In genomic region chr15:35674873-35675781, GRCh38 we compare ENCODE assay signal across 8 cellular contexts.
DNase-seq lines count a peak whose midpoint lies in the region; ATAC-seq, FAIRE-seq and TF ChIP-seq lines count a peak whose summit lies in the region.

No MANE protein-coding gene starts in this region.

- no peak for TF ChIP-seq CTCF in SK-N-SH (IDR thresholded peaks at IDR 0.05)
- no peak for TF ChIP-seq CTCF in gastroesophageal sphincter (IDR thresholded peaks at IDR 0.05)
- TF ChIP-seq CTCF in smooth muscle cell (IDR thresholded peaks at IDR 0.05; ENCODE audit: borderline replicate concordance, insufficient read depth, poor library complexity, severe bottlenecking): no peak

- H3K4me2 ChIP-seq in SK-N-SH (no peak overlapping the region), smooth muscle cell (no peak overlapping the region)

- H3F3A ChIP-seq in SK-N-SH (replicated peaks; ENCODE audit: insufficient read depth) (peaks cover 2% of the 10 kb centered on the region), smooth muscle cell (ENCODE audit: low read depth) (no peaks in the 10 kb centered on the region)

- no peak for FAIRE-seq in H54 (lab: Jason Lieb, UNC)

- H3K4me3 ChIP-seq in SK-N-SH (ENCODE audit: low read depth in 2 of 2, low read length in 1 of 2) (no peak overlapping the region), gastroesophageal sphincter (no peak overlapping the region), smooth muscle cell (no peak overlapping the region)

- H3K9me3 ChIP-seq in SK-N-SH: no peaks in the 10 kb centered on the region
- no peaks in the 10 kb centered on the region for H3K9me3 ChIP-seq in gastroesophageal sphincter
- no peaks in the 10 kb centered on the region for H3K9me3 ChIP-seq in smooth muscle cell (replicated peaks; ENCODE audit: low read depth)

- no peak overlapping the region for H3K9ac ChIP-seq in SK-N-SH
- no peak overlapping the region for H3K9ac ChIP-seq in smooth muscle cell (ENCODE audit: low read depth)

- peak; percentile 2 for DNase-seq in NCI-H2029 (lab: John Stamatoyannopoulos, UW)
- no peak for DNase-seq in NCI-H2029 treated with DMSO at 0.1 percent for 48 hours (lab: John Stamatoyannopoulos, UW)
- peak; percentile 42 for DNase-seq in SK-N-SH
- DNase-seq in smooth muscle cell (lab: John Stamatoyannopoulos, UW; ENCODE audit: unreplicated experiment): no peak
- no peak for DNase-seq in H54 (ENCODE audit: insufficient read length, low spot score)
- DNase-seq in NCI-H146 (lab: John Stamatoyannopoulos, UW): no peak

- ATAC-seq in gastroesophageal sphincter (peak; percentile 40), HG03045 (IDR thresholded peaks at IDR 0.05; ENCODE audit: unreplicated experiment) (no peak)

- no peaks in the 10 kb centered on the region for H4K20me1 ChIP-seq in SK-N-SH (ENCODE audit: insufficient read depth)
- no peaks in the 10 kb centered on the region for H4K20me1 ChIP-seq in smooth muscle cell (ENCODE audit: low read depth)

- TF ChIP-seq POLR2A in gastroesophageal sphincter (IDR thresholded peaks at IDR 0.05) (no peak), H54 (IDR thresholded peaks at IDR 0.05; ENCODE audit: low read depth, low read length) (no peak)

- H3K79me2 ChIP-seq in SK-N-SH (ENCODE audit: insufficient read depth): no peaks in the 10 kb centered on the region
- no peaks in the 10 kb centered on the region for H3K79me2 ChIP-seq in smooth muscle cell (ENCODE audit: low read depth)

- H2AFZ ChIP-seq in SK-N-SH (ENCODE audit: low read depth): 0 out of 2 replicates have a peak overlapping the region, but pooled peaks have one; percentile 37
- H2AFZ ChIP-seq in smooth muscle cell (ENCODE audit: low read depth): peak overlapping the region; percentile 65

- H3K27ac ChIP-seq in SK-N-SH (ENCODE audit: low read depth in 2 of 2, low read length in 1 of 2): peak overlapping the region; percentile 34 to 84; a peak in 3 of 4 replicates
- peak overlapping the region; percentile 38 to 63 (median 54) for H3K27ac ChIP-seq in gastroesophageal sphincter
- H3K27ac ChIP-seq in smooth muscle cell (ENCODE audit: low read depth): peak overlapping the region; percentile 16

- CTCF ChIA-PET in SK-N-SH (lab: Yijun Ruan, JAX): interaction anchor here (1.0 kb wide), 1 partner anchor 87 kb away, joined by 3 read pairs; no protein-coding TSS in a partner anchor

- H3K27me3 ChIP-seq in SK-N-SH (ENCODE audit: insufficient read depth) (no peaks in the 10 kb centered on the region), gastroesophageal sphincter (no peaks in the 10 kb centered on the region), smooth muscle cell (ENCODE audit: low read depth) (no peaks in the 10 kb centered on the region)

- H3K4me1 ChIP-seq in SK-N-SH (ENCODE audit: control insufficient read depth in 1 of 2, insufficient read depth in 2 of 2, low read depth in 1 of 2, low read length in 1 of 2) (peaks cover 6 to 10% of the 10 kb centered on the region in 2 experiments; a peak in 3 of 4 replicates), gastroesophageal sphincter (peaks cover 8 to 86% (median 21%) of the 10 kb centered on the region in 3 donors), smooth muscle cell (ENCODE audit: low read depth) (no peaks in the 10 kb centered on the region)

- WGBS in SK-N-SH (ENCODE audit: low lambda C conversion rate): 48% methylated on average over 8 of the region's 8 CpGs
- 35 to 53% methylated on average over 7 to 8 of the region's 8 CpGs for WGBS in gastroesophageal sphincter (ENCODE audit: low coverage in 1 of 2), 2 donors
- WGBS in smooth muscle cell (ENCODE audit: low lambda C conversion rate): 81% methylated on average over 8 of the region's 8 CpGs

- H3K9me2 ChIP-seq in SK-N-SH: no peaks in the 10 kb centered on the region

- POLR2A ChIA-PET in SK-N-SH (lab: Yijun Ruan, JAX): no interaction called here

- no peak for TF ChIP-seq RAD21 in SK-N-SH (IDR thresholded peaks at IDR 0.05; ENCODE audit: low read length)

- H3K36me3 ChIP-seq in SK-N-SH (replicated peaks in 1 of 2; ENCODE audit: control insufficient read depth in 1 of 2, insufficient read depth in 2 of 2, low read length in 1 of 2) (no peaks in the 10 kb centered on the region), gastroesophageal sphincter (no peaks in the 10 kb centered on the region), smooth muscle cell (ENCODE audit: low read depth) (no peaks in the 10 kb centered on the region)

- TF ChIP-seq EP300 in SK-N-SH (IDR thresholded peaks at IDR 0.05; ENCODE audit: borderline replicate concordance in 1 of 2, low read depth in 1 of 2, low read length in 1 of 2) (peak in 1 of 2 experiments; percentile 88; a peak in 2 of 4 replicates), gastroesophageal sphincter (IDR thresholded peaks at IDR 0.05) (no peak)

TF ChIP-seq in SK-N-SH, 30 proteins besides CTCF, POLR2A, EP300 and RAD21:
- peak; percentile 62 for TF ChIP-seq POLR2AphosphoS5 (IDR thresholded peaks at IDR 0.05; ENCODE audit: low read depth, low read length)
- TF ChIP-seq SIN3A (IDR thresholded peaks at IDR 0.05; ENCODE audit: borderline replicate concordance, low read depth, low read length): no peak
- TF ChIP-seq NFIC (IDR thresholded peaks at IDR 0.05; ENCODE audit: borderline replicate concordance): peak; percentile 58
- no peak for TF ChIP-seq REST (IDR thresholded peaks at IDR 0.05; ENCODE audit: low read depth, low read length)
- TF ChIP-seq TCF12 (IDR thresholded peaks at IDR 0.05): peak; percentile 91
- TF ChIP-seq CHD2 (IDR thresholded peaks at IDR 0.05; ENCODE audit: low read length, partially characterized antibody): peak; percentile 30
- TF ChIP-seq PBX3 (IDR thresholded peaks at IDR 0.05): peak; percentile 83
TF ChIP-seq in SK-N-SH: peak in this region for 5.

Comparison
In these comparisons a context has a peak if more than half of its experiments do, and no peak if none do; other contexts are left out.
1. DNase-seq: peak in NCI-H2029 (single experiment) and SK-N-SH (single experiment); none in NCI-H2029 treated with DMSO at 0.1 percent for 48 hours (single experiment), smooth muscle cell (single experiment), H54 (single experiment) and NCI-H146 (single experiment).
2. Peak in every context shown above with its lines, with median percentiles within 50 percentile points of each other: H3K27ac ChIP-seq.